Comparison of ENCODE assay signal across 1 cellular context in the genomic region with DNA sequence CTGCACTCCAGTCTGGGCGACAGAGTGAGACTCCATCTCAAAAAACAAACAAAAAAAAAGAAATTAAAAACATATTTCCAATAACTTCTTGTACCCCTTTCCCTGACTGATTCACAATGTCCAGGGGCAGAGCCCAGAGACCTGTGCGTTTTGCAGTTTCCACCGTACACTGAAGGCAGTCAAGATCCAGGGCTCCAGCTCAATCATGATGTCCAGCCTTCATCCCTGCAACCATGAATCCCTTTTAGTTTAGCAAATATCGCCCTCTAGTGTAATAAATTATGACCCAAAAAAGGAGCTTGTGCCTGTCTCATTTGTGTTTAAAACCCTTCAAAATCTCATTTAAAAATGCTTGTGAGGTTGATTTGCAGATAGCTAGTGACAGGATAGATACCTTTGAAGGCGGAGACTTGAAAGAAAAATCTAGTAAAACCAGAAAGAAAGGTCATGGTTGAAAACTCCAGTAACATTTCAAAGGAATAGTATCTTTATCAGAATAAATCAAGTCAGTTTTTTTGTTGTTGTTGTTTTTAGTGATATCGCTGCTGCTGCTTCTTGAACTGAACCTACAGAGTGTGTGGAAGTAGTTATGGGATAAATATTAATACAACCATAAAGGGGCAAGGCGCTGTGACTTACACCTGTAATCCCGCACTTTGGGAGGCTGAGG.
TF ChIP-seq lines count a peak whose summit lies in the region.

No MANE protein-coding gene starts in this region.

TF ChIP-seq in K562, 482 proteins besides CTCF, POLR2A, EP300 and RAD21 (continued from another document and continues in another):
- TF ChIP-seq, protein P1, sequence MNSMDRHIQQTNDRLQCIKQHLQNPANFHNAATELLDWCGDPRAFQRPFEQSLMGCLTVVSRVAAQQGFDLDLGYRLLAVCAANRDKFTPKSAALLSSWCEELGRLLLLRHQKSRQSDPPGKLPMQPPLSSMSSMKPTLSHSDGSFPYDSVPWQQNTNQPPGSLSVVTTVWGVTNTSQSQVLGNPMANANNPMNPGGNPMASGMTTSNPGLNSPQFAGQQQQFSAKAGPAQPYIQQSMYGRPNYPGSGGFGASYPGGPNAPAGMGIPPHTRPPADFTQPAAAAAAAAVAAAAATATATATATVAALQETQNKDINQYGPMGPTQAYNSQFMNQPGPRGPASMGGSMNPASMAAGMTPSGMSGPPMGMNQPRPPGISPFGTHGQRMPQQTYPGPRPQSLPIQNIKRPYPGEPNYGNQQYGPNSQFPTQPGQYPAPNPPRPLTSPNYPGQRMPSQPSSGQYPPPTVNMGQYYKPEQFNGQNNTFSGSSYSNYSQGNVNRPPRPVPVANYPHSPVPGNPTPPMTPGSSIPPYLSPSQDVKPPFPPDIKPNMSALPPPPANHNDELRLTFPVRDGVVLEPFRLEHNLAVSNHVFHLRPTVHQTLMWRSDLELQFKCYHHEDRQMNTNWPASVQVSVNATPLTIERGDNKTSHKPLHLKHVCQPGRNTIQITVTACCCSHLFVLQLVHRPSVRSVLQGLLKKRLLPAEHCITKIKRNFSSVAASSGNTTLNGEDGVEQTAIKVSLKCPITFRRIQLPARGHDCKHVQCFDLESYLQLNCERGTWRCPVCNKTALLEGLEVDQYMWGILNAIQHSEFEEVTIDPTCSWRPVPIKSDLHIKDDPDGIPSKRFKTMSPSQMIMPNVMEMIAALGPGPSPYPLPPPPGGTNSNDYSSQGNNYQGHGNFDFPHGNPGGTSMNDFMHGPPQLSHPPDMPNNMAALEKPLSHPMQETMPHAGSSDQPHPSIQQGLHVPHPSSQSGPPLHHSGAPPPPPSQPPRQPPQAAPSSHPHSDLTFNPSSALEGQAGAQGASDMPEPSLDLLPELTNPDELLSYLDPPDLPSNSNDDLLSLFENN (IDR thresholded peaks at IDR 0.05; ENCODE audit: low read depth in 2 of 2, low read length in 2 of 2): no peak
- TF ChIP-seq MCM5 (IDR thresholded peaks at IDR 0.05; ENCODE audit: low read depth): no peak
- TF ChIP-seq SMAD1 (IDR thresholded peaks at IDR 0.05; ENCODE audit: low read depth, low read length, partially characterized antibody): no peak
- no peak for TF ChIP-seq CEBPB (tag; IDR thresholded peaks at IDR 0.05)
- no peak for TF ChIP-seq STAT5B (CRISPR knock-in tag; IDR thresholded peaks at IDR 0.05)
- TF ChIP-seq CSDE1 (IDR thresholded peaks at IDR 0.05): no peak
- 0 out of 2 replicates have a peak, but pooled peaks have one; percentile 6 for TF ChIP-seq MAFK (IDR thresholded peaks at IDR 0.05; ENCODE audit: low read length)
- TF ChIP-seq ZNF263 (CRISPR knock-in tag; IDR thresholded peaks at IDR 0.05; ENCODE audit: borderline replicate concordance): peak; percentile 21; the same call in 1 of the 2 replicates
- TF ChIP-seq, protein P2, sequence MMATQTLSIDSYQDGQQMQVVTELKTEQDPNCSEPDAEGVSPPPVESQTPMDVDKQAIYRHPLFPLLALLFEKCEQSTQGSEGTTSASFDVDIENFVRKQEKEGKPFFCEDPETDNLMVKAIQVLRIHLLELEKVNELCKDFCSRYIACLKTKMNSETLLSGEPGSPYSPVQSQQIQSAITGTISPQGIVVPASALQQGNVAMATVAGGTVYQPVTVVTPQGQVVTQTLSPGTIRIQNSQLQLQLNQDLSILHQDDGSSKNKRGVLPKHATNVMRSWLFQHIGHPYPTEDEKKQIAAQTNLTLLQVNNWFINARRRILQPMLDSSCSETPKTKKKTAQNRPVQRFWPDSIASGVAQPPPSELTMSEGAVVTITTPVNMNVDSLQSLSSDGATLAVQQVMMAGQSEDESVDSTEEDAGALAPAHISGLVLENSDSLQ (IDR thresholded peaks at IDR 0.05): peak; percentile 12; the same call in 1 of the 2 replicates
- no peak for TF ChIP-seq SMAD3 (CRISPR knock-in tag; conservative IDR thresholded peaks at IDR 0.05)
- TF ChIP-seq SRSF3 (IDR thresholded peaks at IDR 0.05; ENCODE audit: insufficient read depth, low read length): no peak
- TF ChIP-seq CC2D1A (IDR thresholded peaks at IDR 0.05): peak; percentile 41; the same call in 1 of the 2 replicates
- TF ChIP-seq RBBP5 (IDR thresholded peaks at IDR 0.05; ENCODE audit: borderline replicate concordance, insufficient read depth, low read length, poor library complexity, severe bottlenecking): no peak
- TF ChIP-seq, protein P3, sequence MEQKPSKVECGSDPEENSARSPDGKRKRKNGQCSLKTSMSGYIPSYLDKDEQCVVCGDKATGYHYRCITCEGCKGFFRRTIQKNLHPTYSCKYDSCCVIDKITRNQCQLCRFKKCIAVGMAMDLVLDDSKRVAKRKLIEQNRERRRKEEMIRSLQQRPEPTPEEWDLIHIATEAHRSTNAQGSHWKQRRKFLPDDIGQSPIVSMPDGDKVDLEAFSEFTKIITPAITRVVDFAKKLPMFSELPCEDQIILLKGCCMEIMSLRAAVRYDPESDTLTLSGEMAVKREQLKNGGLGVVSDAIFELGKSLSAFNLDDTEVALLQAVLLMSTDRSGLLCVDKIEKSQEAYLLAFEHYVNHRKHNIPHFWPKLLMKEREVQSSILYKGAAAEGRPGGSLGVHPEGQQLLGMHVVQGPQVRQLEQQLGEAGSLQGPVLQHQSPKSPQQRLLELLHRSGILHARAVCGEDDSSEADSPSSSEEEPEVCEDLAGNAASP (IDR thresholded peaks at IDR 0.05): no peak
- TF ChIP-seq SP1 (CRISPR knock-in tag; IDR thresholded peaks at IDR 0.05): peak; percentile 45; the same call in 1 of the 2 replicates
- TF ChIP-seq ZNF589 (CRISPR knock-in tag; IDR thresholded peaks at IDR 0.05; ENCODE audit: low read depth): no peak
- TF ChIP-seq FUS (optimal IDR thresholded peaks at IDR 0.05; ENCODE audit: low read depth, low read length): no peak
- no peak for TF ChIP-seq HNRNPH1 (optimal IDR thresholded peaks at IDR 0.05; ENCODE audit: low read depth, low read length)
- TF ChIP-seq ZC3H8 (IDR thresholded peaks at IDR 0.05): no peak
- TF ChIP-seq SIN3B (IDR thresholded peaks at IDR 0.05; ENCODE audit: low read depth): no peak
- no peak for TF ChIP-seq ZFX (CRISPR knock-in tag; IDR thresholded peaks at IDR 0.05)
- TF ChIP-seq, protein P4, sequence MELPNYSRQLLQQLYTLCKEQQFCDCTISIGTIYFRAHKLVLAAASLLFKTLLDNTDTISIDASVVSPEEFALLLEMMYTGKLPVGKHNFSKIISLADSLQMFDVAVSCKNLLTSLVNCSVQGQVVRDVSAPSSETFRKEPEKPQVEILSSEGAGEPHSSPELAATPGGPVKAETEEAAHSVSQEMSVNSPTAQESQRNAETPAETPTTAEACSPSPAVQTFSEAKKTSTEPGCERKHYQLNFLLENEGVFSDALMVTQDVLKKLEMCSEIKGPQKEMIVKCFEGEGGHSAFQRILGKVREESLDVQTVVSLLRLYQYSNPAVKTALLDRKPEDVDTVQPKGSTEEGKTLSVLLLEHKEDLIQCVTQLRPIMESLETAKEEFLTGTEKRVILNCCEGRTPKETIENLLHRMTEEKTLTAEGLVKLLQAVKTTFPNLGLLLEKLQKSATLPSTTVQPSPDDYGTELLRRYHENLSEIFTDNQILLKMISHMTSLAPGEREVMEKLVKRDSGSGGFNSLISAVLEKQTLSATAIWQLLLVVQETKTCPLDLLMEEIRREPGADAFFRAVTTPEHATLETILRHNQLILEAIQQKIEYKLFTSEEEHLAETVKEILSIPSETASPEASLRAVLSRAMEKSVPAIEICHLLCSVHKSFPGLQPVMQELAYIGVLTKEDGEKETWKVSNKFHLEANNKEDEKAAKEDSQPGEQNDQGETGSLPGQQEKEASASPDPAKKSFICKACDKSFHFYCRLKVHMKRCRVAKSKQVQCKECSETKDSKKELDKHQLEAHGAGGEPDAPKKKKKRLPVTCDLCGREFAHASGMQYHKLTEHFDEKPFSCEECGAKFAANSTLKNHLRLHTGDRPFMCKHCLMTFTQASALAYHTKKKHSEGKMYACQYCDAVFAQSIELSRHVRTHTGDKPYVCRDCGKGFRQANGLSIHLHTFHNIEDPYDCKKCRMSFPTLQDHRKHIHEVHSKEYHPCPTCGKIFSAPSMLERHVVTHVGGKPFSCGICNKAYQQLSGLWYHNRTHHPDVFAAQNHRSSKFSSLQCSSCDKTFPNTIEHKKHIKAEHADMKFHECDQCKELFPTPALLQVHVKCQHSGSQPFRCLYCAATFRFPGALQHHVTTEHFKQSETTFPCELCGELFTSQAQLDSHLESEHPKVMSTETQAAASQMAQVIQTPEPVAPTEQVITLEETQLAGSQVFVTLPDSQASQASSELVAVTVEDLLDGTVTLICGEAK (IDR thresholded peaks at IDR 0.05): no peak
- TF ChIP-seq, protein P4 (CRISPR knock-in tag; IDR thresholded peaks at IDR 0.05): no peak
- no peak for TF ChIP-seq RHOXF2B (CRISPR knock-in tag; conservative IDR thresholded peaks at IDR 0.05)
- no peak for TF ChIP-seq MECOM (CRISPR knock-in tag; IDR thresholded peaks at IDR 0.05)
- no peak for TF ChIP-seq XRCC3 (IDR thresholded peaks at IDR 0.05)
- TF ChIP-seq ZNF780A (CRISPR knock-in tag; IDR thresholded peaks at IDR 0.05): no peak
- TF ChIP-seq MTA1 (IDR thresholded peaks at IDR 0.05; ENCODE audit: borderline replicate concordance): no peak
- no peak for TF ChIP-seq POLR2AphosphoS5 (IDR thresholded peaks at IDR 0.05; ENCODE audit: control insufficient read depth, insufficient read depth, low read depth, low read length)
- TF ChIP-seq SNRNP70 (optimal IDR thresholded peaks at IDR 0.05; ENCODE audit: low read depth, low read length): no peak
- TF ChIP-seq RB1 (IDR thresholded peaks at IDR 0.05; ENCODE audit: low read depth): 0 out of 2 replicates have a peak, but pooled peaks have one; percentile 8
- TF ChIP-seq GABPB1 (CRISPR knock-in tag; IDR thresholded peaks at IDR 0.05): no peak
- TF ChIP-seq, protein P5, sequence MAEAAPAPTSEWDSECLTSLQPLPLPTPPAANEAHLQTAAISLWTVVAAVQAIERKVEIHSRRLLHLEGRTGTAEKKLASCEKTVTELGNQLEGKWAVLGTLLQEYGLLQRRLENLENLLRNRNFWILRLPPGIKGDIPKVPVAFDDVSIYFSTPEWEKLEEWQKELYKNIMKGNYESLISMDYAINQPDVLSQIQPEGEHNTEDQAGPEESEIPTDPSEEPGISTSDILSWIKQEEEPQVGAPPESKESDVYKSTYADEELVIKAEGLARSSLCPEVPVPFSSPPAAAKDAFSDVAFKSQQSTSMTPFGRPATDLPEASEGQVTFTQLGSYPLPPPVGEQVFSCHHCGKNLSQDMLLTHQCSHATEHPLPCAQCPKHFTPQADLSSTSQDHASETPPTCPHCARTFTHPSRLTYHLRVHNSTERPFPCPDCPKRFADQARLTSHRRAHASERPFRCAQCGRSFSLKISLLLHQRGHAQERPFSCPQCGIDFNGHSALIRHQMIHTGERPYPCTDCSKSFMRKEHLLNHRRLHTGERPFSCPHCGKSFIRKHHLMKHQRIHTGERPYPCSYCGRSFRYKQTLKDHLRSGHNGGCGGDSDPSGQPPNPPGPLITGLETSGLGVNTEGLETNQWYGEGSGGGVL (CRISPR knock-in tag; IDR thresholded peaks at IDR 0.05): no peak
- TF ChIP-seq PTBP1 (IDR thresholded peaks at IDR 0.05; ENCODE audit: low read depth, low read length): no peak
- TF ChIP-seq, protein P6, sequence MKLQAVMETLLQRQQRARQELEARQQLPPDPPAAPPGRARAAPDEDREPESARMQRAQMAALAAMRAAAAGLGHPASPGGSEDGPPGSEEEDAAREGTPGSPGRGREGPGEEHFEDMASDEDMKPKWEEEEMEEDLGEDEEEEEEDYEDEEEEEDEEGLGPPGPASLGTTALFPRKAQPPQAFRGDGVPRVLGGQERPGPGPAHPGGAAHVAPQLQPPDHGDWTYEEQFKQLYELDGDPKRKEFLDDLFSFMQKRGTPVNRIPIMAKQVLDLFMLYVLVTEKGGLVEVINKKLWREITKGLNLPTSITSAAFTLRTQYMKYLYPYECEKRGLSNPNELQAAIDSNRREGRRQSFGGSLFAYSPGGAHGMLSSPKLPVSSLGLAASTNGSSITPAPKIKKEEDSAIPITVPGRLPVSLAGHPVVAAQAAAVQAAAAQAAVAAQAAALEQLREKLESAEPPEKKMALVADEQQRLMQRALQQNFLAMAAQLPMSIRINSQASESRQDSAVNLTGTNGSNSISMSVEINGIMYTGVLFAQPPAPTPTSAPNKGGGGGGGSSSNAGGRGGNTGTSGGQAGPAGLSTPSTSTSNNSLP (IDR thresholded peaks at IDR 0.05; ENCODE audit: borderline replicate concordance, low read depth, low read length): peak; percentile 73; the same call in 1 of the 2 replicates
- TF ChIP-seq MEF2A (IDR thresholded peaks at IDR 0.05; ENCODE audit: control insufficient read depth, low read depth, low read length): no peak
- no peak for TF ChIP-seq ZNF140 (CRISPR knock-in tag; IDR thresholded peaks at IDR 0.05)
- TF ChIP-seq CCNT2 (IDR thresholded peaks at IDR 0.05; ENCODE audit: borderline replicate concordance, extremely low read depth, insufficient read length, low read depth, low read length): no peak
- 0 out of 2 replicates have a peak, but pooled peaks have one; percentile 14 for TF ChIP-seq TEAD4 (IDR thresholded peaks at IDR 0.05; ENCODE audit: low read length)
- TF ChIP-seq TEAD4 (CRISPR knock-in tag; IDR thresholded peaks at IDR 0.05; ENCODE audit: borderline replicate concordance): no peak
- TF ChIP-seq TAF7 (tag; IDR thresholded peaks at IDR 0.05): no peak
- no peak for TF ChIP-seq SAP30 (IDR thresholded peaks at IDR 0.05; ENCODE audit: borderline replicate concordance, insufficient read depth, low read depth, low read length, poor library complexity, severe bottlenecking)
- TF ChIP-seq PCBP1 (IDR thresholded peaks at IDR 0.05; ENCODE audit: low read depth, low read length, poor library complexity, severe bottlenecking): no peak
